16 cellular contexts compared by ENCODE assay signal in the genomic region with DNA sequence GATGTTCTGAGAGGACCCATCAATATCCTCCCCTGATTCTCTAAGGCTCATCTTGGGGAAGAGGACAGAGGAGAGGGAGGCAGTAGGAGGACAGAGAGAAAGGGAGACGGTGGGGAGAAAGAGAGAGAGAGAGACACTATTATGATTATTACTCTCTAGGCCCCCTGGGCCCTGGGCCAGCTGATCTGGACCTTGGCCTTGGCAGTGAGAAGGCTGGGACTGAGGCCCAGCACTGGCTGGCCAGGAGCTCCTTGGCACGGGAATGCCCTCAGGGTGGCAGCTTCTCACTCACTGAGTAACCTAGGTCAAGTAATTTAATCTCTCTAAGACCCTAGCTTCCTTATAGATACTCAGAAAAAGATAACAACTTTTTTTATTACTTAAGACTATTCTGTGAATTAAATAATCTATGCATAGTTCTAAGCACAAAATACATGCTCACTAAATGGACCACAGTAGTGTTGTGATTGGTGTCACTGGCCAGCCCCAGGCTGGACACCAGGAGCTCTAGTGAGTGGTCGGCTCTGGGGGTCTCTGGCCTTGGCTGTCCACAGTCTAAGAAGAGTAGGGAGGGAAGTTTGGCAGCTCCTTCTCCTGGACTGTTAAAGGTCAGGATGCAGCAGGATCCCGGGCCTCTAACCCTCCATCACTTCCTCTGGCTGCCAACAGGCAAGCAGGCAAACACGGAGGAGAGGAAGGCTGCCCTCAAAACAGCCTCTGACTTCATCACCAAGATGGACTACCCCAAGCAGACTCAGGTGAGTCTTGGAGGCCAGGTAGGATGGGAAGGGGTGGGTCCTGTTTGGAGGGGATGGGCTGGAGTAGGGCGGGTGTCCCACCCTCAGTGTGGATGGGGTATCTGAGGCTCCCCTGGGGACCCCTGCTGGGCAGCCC. TPM values are rescaled to one million over a fixed set of nuclear protein-coding genes. Genes with fewer than 3 reads are reported as not detected.
DNase-seq lines count a peak whose midpoint lies in the region; ATAC-seq and FAIRE-seq lines count a peak whose summit lies in the region.
"Had no signal": no experiment of that assay in that cellular context is flagged by ENCODE, and none has a peak within 500 bp of the region (broad histone marks: within the 10 kb centered on the region; RNA-seq: fewer than 3 reads in every experiment).

No MANE protein-coding gene starts in this region.

- WGBS in small intestine, 3 donors: 59 to 66% (median 60%) methylated on average over 5 to 6 of the region's 6 CpGs

- H3K27ac ChIP-seq in small intestine (ENCODE audit: low read depth in 1 of 2, low read length in 1 of 2): peak overlapping the region in 1 of 2 donors; percentile 14
- H3K27ac ChIP-seq: KMS-11 had no signal

- peak; percentile 8 for DNase-seq in G401 (ENCODE audit: low spot score)
- DNase-seq in left lobe of liver (ENCODE audit: low spot score): peak; percentile 88
- DNase-seq in small intestine: peak; percentile 67
- no peak for DNase-seq in RCC 7860 (ENCODE audit: low spot score)
- DNase-seq in germinal center (ENCODE audit: low spot score): no peak
- DNase-seq in NCI-H1436 treated with DMSO at 0.1 percent for 48 hours (lab: John Stamatoyannopoulos, UW): no peak
- no peak for DNase-seq in NCI-H526 treated with DMSO at 0.1 percent for 48 hours (lab: John Stamatoyannopoulos, UW)
- DNase-seq: activated CD4-positive, alpha-beta T cell treated with anti-CD3 and anti-CD28 coated beads for 48 hours; activated effector memory CD4-positive, alpha-beta T cell treated with Interleukin-2 at 50 U/mL for 16 hours; cerebellar nuclear complex; DMS79 treated with DMSO at 0.1 percent for 48 hours; foreskin melanocyte; NCI-H2081; OCI-M1 had no signal

- H3K27ac Mint-ChIP-seq in dendritic cell treated with granulocyte-macrophage colony-stimulating factor and Interleukin-4, amounts not matched to agents 40 ng/mL and 50 ng/mL, for 4 days: peak overlapping the region; percentile 50

- intact Hi-C loops in dendritic cell treated with granulocyte-macrophage colony-stimulating factor and Interleukin-4, amounts not matched to agents 40 ng/mL and 50 ng/mL, for 4 days (cut with micrococcal nuclease): no loop called here

- in situ Hi-C loops in G401 (cut with HindIII; ENCODE audit: low sequenced_read_pairs): no loop called here

- peaks cover 5 to 6% of the 10 kb centered on the region in 2 donors for H3K36me3 ChIP-seq in small intestine (ENCODE audit: control insufficient read depth in 2 of 2, insufficient read depth in 2 of 2, low read length in 2 of 2)

- ATAC-seq in left lobe of liver: peak; percentile 79

- H3K4me3 ChIP-seq in small intestine (ENCODE audit: low read depth in 1 of 2, low read length in 2 of 2): no peak overlapping the region

- no peaks in the 10 kb centered on the region for H3K9me3 Mint-ChIP-seq in dendritic cell treated with granulocyte-macrophage colony-stimulating factor and Interleukin-4, amounts not matched to agents 40 ng/mL and 50 ng/mL, for 4 days

- H3K9me3 ChIP-seq in small intestine (ENCODE audit: control insufficient read depth, low read depth): no peaks in the 10 kb centered on the region

- H3K27me3 ChIP-seq in small intestine (ENCODE audit: control insufficient read depth in 2 of 2, insufficient read depth in 2 of 2, low read length in 2 of 2): no peaks in the 10 kb centered on the region

- peaks cover 96% of the 10 kb centered on the region for H3K36me3 Mint-ChIP-seq in dendritic cell treated with granulocyte-macrophage colony-stimulating factor and Interleukin-4, amounts not matched to agents 40 ng/mL and 50 ng/mL, for 4 days (ENCODE audit: low read depth)

- no peak for FAIRE-seq in small intestine (lab: Jason Lieb, UNC)
- no peak for FAIRE-seq in RCC 7860 (lab: Jason Lieb, UNC)

- H3K27me3 Mint-ChIP-seq in dendritic cell treated with granulocyte-macrophage colony-stimulating factor and Interleukin-4, amounts not matched to agents 40 ng/mL and 50 ng/mL, for 4 days: no peaks in the 10 kb centered on the region

- peaks cover 0 to 5% of the 10 kb centered on the region in 2 donors for H3K4me1 ChIP-seq in small intestine (ENCODE audit: control insufficient read depth in 2 of 2, insufficient read depth in 1 of 2, low read depth in 1 of 2, low read length in 1 of 2)

- no peak overlapping the region for H3K4me3 Mint-ChIP-seq in dendritic cell treated with granulocyte-macrophage colony-stimulating factor and Interleukin-4, amounts not matched to agents 40 ng/mL and 50 ng/mL, for 4 days

- H3K4me1 Mint-ChIP-seq in dendritic cell treated with granulocyte-macrophage colony-stimulating factor and Interleukin-4, amounts not matched to agents 40 ng/mL and 50 ng/mL, for 4 days (ENCODE audit: low read depth): peaks cover 27% of the 10 kb centered on the region

RNA-seq across cellular contexts. Expression of a gene that starts 50.0 kb away (rescaled TPM):
- total RNA-seq in G401 (2014; rRNA removed; shearing (Covaris generic)): 333 and 366 TPM in 2 replicates
- total RNA-seq in left lobe of liver: 30.8 TPM
- 100 to 1,000 TPM; 196 to 380 (median 205) TPM for polyA plus RNA-seq in small intestine

RNA-seq across cellular contexts. Expression of a gene that starts 52.1 kb away (rescaled TPM):
- 32.2 and 41.0 TPM in 2 replicates for total RNA-seq in G401 (2014; rRNA removed; shearing (Covaris generic))
- 217 TPM for total RNA-seq in left lobe of liver
- polyA plus RNA-seq in small intestine: 100 to 1,000 TPM in 1 of 3 donors, 10 to 100 TPM in 2; 20.8 to 115 (median 73.2) TPM

Comparison
In these comparisons a context has a peak if more than half of its experiments do, and no peak if none do; other contexts are left out.
1. DNase-seq: peak in G401 (single experiment), left lobe of liver (single experiment) and small intestine (single experiment); none in RCC 7860 (single experiment), germinal center (single experiment), NCI-H1436 treated with DMSO at 0.1 percent for 48 hours (single experiment) and NCI-H526 treated with DMSO at 0.1 percent for 48 hours (single experiment).
2. RNA of a gene that starts 50.0 kb away (total RNA-seq): 333 to 366 TPM in G401; 30.8 TPM in left lobe of liver (single experiment); every median in the first group is over 10 times any median in the second.